ENCODE assay signal across 8 cellular contexts in the genomic region with DNA sequence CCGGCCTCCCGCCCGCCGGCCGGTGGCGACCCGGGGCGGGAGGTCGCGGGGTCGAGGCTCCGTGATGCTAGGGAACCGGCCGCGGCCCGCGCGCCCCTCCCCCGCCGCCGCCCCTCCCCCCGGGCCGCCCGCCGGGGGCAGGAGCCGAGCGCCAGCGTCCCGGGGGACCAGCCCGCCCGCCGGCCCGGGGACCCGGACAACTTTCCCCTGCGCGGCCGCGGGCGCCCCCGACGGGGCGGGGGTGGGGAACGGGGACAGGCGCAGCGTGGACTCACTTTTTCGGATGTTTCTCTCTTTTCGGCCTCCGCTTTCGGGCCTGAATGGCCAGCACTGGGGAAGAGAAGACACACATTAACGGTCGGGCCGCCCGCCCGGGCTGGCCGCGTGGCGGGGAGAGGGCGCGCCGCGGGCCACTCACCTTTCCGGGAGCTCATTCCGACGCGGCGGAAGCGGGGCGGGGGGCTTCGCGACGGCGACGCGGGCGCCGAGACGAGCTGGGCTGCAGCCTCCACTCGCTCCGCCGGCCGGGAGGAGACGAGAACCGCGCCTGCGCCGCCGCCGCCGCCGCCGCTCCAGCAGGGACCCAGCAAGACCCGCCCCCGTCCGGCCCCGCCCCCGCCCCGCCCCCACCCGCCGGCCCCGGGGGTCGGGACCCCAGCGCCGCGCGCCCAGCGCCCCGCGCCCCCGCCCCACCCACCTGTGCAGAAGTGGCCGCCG. TPM values are rescaled to one million over a fixed set of nuclear protein-coding genes. Genes with fewer than 3 reads are reported as not detected.
DNase-seq lines count a peak whose midpoint lies in the region; ATAC-seq and TF ChIP-seq lines count a peak whose summit lies in the region.

Gene SRPK2 (minus strand): TSS at position 549 of the 717 bp plus-strand sequence.

- H3K23ac ChIP-seq in neuronal stem cell (ENCODE audit: low read depth, low read length, poor library complexity), result peak within 1 kb of the TSS; percentile 89

- peak within 1 kb of the TSS; percentile 64 for H3K4me2 ChIP-seq in neuronal stem cell (ENCODE audit: insufficient read depth, low read length, poor library complexity, severe bottlenecking)

- no peak for TF ChIP-seq CTCF in foreskin keratinocyte (conservative IDR thresholded peaks at IDR 0.05)

- H3K9me3 ChIP-seq in neuronal stem cell (replicated peaks in 1 of 2; ENCODE audit: control insufficient read depth in 2 of 2, insufficient read depth in 1 of 2, low read depth in 1 of 2, low read length in 2 of 2), result peaks cover 0 to 2% of the 10 kb centered on the region in 2 donors

- H4K8ac ChIP-seq in neuronal stem cell (ENCODE audit: low read depth, low read length), result no peak within 1 kb of the TSS

- peak within 1 kb of the TSS; percentile 63 for H3K27ac ChIP-seq in foreskin keratinocyte
- H3K27ac ChIP-seq in neuronal stem cell (replicated peaks; ENCODE audit: low read length), result peak within 1 kb of the TSS; percentile 75

- peak; percentile 79 for ATAC-seq in GM19351 (IDR thresholded peaks at IDR 0.05; ENCODE audit: unreplicated experiment)
- peak; percentile 69 for ATAC-seq in HG03521 (IDR thresholded peaks at IDR 0.05; ENCODE audit: unreplicated experiment)
- ATAC-seq in foreskin keratinocyte, result peak; percentile 78

- peaks cover 3% of the 10 kb centered on the region for H3K79me1 ChIP-seq in neuronal stem cell (ENCODE audit: low read depth, low read length)

- no peak within 1 kb of the TSS for H3K4ac ChIP-seq in neuronal stem cell (ENCODE audit: low read length)

- peak within 1 kb of the TSS; percentile 90 to 95 for H3K4me3 ChIP-seq in neuronal stem cell (ENCODE audit: low read length in 2 of 2)

- WGBS in neuronal stem cell (ENCODE audit: extremely low coverage in 2 of 2, insufficient read length in 2 of 2, insufficient replicate concordance in 1 of 2), 2 donors, result no CpG with 5 or more reads among the region's 111 CpGs

- no peak within 1 kb of the TSS for H2BK15ac ChIP-seq in neuronal stem cell (ENCODE audit: low read length)

- no peak within 1 kb of the TSS for H2BK12ac ChIP-seq in neuronal stem cell (ENCODE audit: low read length)

- peaks cover 3 to 6% of the 10 kb centered on the region in 2 donors for H3K36me3 ChIP-seq in neuronal stem cell (replicated peaks in 1 of 2; ENCODE audit: control insufficient read depth in 2 of 2, insufficient read depth in 2 of 2, low read length in 2 of 2)

- peak; percentile 76 for DNase-seq in COLO668 (lab: John Stamatoyannopoulos, UW; ENCODE audit: unreplicated experiment)
- DNase-seq in RKO (ENCODE audit: low spot score), result peak; percentile 80
- peak; percentile 67 for DNase-seq in activated gamma-delta T cell (lab: John Stamatoyannopoulos, UW)
- peak; percentile 16 to 42 for DNase-seq in foreskin keratinocyte
- peak; percentile 79 for DNase-seq in neuronal stem cell (ENCODE audit: low spot score)
- DNase-seq in stromal cell of bone marrow (ENCODE audit: low read depth), result peak; percentile 45

- H3K18ac ChIP-seq in neuronal stem cell (ENCODE audit: low read length), result peak within 1 kb of the TSS; percentile 98

- H3K27me3 ChIP-seq in foreskin keratinocyte (no peaks in the 10 kb centered on the region), neuronal stem cell (ENCODE audit: control insufficient read depth in 3 of 3, insufficient read depth in 3 of 3, low read depth in 1 of 3, low read length in 3 of 3) (peaks cover 0 to 6% (median 0%) of the 10 kb centered on the region in 3 experiments)

- no peaks in the 10 kb centered on the region for H3K4me1 ChIP-seq in foreskin keratinocyte
- H3K4me1 ChIP-seq in neuronal stem cell (ENCODE audit: control insufficient read depth in 2 of 2, insufficient read depth in 1 of 2, low read depth in 1 of 2, low read length in 2 of 2), result peaks cover 0 to 4% of the 10 kb centered on the region in 2 donors

- H2BK120ac ChIP-seq in neuronal stem cell (ENCODE audit: low read depth, low read length), result no peak within 1 kb of the TSS

- no peak within 1 kb of the TSS for H4K91ac ChIP-seq in neuronal stem cell (ENCODE audit: low read depth, low read length, poor library complexity)

- peak within 1 kb of the TSS; percentile 47 for H3K14ac ChIP-seq in neuronal stem cell (ENCODE audit: low read length)

- peak within 1 kb of the TSS; percentile 82 for H2BK5ac ChIP-seq in neuronal stem cell (ENCODE audit: low read length)

- H3K9ac ChIP-seq in neuronal stem cell (ENCODE audit: low read depth, low read length, poor library complexity), result peak within 1 kb of the TSS; percentile 92

- peak within 1 kb of the TSS; percentile 96 for H2AFZ ChIP-seq in neuronal stem cell (ENCODE audit: low read length)

- H2AK5ac ChIP-seq in neuronal stem cell (ENCODE audit: low read depth, low read length), result peak within 1 kb of the TSS; percentile 56

RNA-seq across cellular contexts. Expression of gene SRPK2, which starts in this region (rescaled TPM):
- total RNA-seq in foreskin keratinocyte, result 43.1 and 47.0 TPM in 2 replicates
- 11.7 and 14.2 TPM in 2 replicates for polyA plus RNA-seq in foreskin keratinocyte
- polyA plus RNA-seq in neuronal stem cell (2013, experiment 1 of 2), result 36.6 TPM
- polyA plus RNA-seq in neuronal stem cell (2013, experiment 2 of 2), result 37.6 TPM

Comparison
In these comparisons a context has a peak if more than half of its experiments do, and no peak if none do; other contexts are left out.
1. Peak in every context shown above with its lines: DNase-seq, ATAC-seq, H3K4me3 ChIP-seq and H3K27ac ChIP-seq.
2. DNase-seq: peak in every context shown above with its lines; median percentile 80 in RKO; 79 in neuronal stem cell; 76 in COLO668; 67 in activated gamma-delta T cell; 45 in stromal cell of bone marrow; 29 in foreskin keratinocyte.